Comparison of ENCODE assay signal across 11 cellular contexts in the genomic region with DNA sequence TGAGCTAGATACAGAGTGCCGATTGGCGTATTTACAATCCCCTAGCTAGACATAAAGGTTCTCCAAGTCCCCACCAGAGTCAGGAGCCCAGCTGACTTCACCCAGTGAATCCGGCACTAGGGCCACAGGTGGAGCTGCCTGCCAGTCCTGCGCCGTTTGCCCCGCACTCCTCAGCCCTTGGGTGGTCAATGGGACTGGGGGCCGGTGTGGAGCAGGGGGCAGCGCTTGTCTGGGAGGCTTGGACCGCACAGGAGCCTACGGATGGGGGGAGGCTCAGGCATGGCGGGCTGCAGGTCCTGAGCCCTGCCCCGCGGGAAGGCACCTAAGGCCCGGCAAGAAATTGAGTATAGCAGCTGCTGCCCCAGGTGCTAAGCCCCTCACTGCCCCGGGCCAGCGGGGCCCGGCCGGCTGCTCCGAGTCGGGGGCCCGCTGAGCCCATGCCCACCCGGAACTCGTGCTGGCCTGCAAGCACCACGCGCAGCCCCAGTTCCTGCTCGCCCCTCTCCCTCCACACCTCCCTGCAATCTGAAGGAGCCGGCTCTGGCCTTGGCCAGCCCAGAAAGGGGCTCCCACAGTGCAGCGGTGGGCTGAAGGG.
"Had no signal": no experiment of that assay in that cellular context is flagged by ENCODE, and none has a peak within 500 bp of the region (broad histone marks: within the 10 kb centered on the region; RNA-seq: fewer than 3 reads in every experiment).

No MANE protein-coding gene starts in this region.

- H3K4me1 ChIP-seq: HAP-1 had no signal

- H3K9ac ChIP-seq: GM23248 had no signal

- H3K9me3 ChIP-seq: HAP-1 had no signal

- H3K4me3 ChIP-seq: GM23248, GM23338, HAP-1 had no signal

- H3K27ac ChIP-seq: GM23248 had no signal

- H3K27ac Mint-ChIP-seq: GM23338, H9, HFFc6 had no signal

- H3K36me3 ChIP-seq: HAP-1 had no signal

- ATAC-seq: GM23338, HCT116 had no signal

- H3K4me3 Mint-ChIP-seq: GM23338, H9, HFFc6 had no signal

- DNase-seq: GM23248, GOT3, H7, H9, HCEC 1CT, HFFc6 had no signal

- FAIRE-seq: H1, H54 had no signal
